ENCODE assay signal across 23 cellular contexts in genomic region chr20:56983813-56984212, GRCh38.
"Had no signal": no experiment of that assay in that cellular context is flagged by ENCODE, and none has a peak within 500 bp of the region (broad histone marks: within the 10 kb centered on the region; RNA-seq: fewer than 3 reads in every experiment).

No MANE protein-coding gene starts in this region.

- H3K4me3 ChIP-seq: dorsolateral prefrontal cortex, gastrocnemius medialis, mucosa of descending colon, prostate gland, right atrium auricular region, sigmoid colon, thoracic aorta, tibial nerve had no signal

- H3K9me3 ChIP-seq: prostate gland had no signal

- H3K27ac ChIP-seq: dorsolateral prefrontal cortex, gastrocnemius medialis, prostate gland, right atrium auricular region, sigmoid colon, thoracic aorta, tibial nerve had no signal

- H3K27me3 ChIP-seq: gastrocnemius medialis, right atrium auricular region had no signal

- H3K4me1 Mint-ChIP-seq: naive B cell; stimulated activated memory B cell treated with anti-CD40 and anti-IgM and Interleukin-4, amounts not matched to agents 10 μg/mL and 1 μg/mL and 100 μg/mL, for 72 hours had no signal

- H3K4me1 ChIP-seq: gastrocnemius medialis, prostate gland, right atrium auricular region, sigmoid colon, tibial nerve had no signal

- ATAC-seq: gastrocnemius medialis; left lobe of liver; mucosa of descending colon; stimulated activated memory B cell treated with anti-CD40 and anti-IgM and Interleukin-4, amounts not matched to agents 10 μg/mL and 1 μg/mL and 100 μg/mL, for 72 hours; stimulated activated naive CD8-positive, alpha-beta T cell treated with anti-CD3 and anti-CD28 coated beads, Interleukin-15, Interleukin-2, amounts not matched to agents 100 U/mL and 50 U/mL, for 24 hours had no signal

- H3K36me3 Mint-ChIP-seq: mesothelial cell of epicardium; stimulated activated memory B cell treated with anti-CD40 and anti-IgM and Interleukin-4, amounts not matched to agents 10 μg/mL and 1 μg/mL and 100 μg/mL, for 72 hours had no signal

- DNase-seq: dorsolateral prefrontal cortex; effector CD4-positive, alpha-beta T cell; gastrocnemius medialis; head of caudate nucleus; kidney; mesenchymal stem cell; mucosa of descending colon; naive B cell; nucleus accumbens; sigmoid colon; stimulated activated CD4-positive, alpha-beta T cell treated with anti-CD3 and anti-CD28 coated beads, Interleukin-2, amount 100 ng/mL, for 24 hours; stimulated activated CD4-positive, alpha-beta T cell treated with anti-CD3 and anti-CD28 coated beads, Interleukin-4, amount 100 ng/mL, for 24 hours; stimulated activated naive CD8-positive, alpha-beta T cell treated with anti-CD3 and anti-CD28 coated beads, Interleukin-15, Interleukin-2, amounts not matched to agents 100 U/mL and 50 U/mL, for 24 hours; substantia nigra had no signal

- H3K27ac Mint-ChIP-seq: mesothelial cell of epicardium; naive B cell; nephron; stimulated activated memory B cell treated with anti-CD40 and anti-IgM and Interleukin-4, amounts not matched to agents 10 μg/mL and 1 μg/mL and 100 μg/mL, for 72 hours had no signal

- FAIRE-seq: colon, kidney had no signal

- H3K36me3 ChIP-seq: gastrocnemius medialis, prostate gland, right atrium auricular region, sigmoid colon, thoracic aorta, tibial nerve had no signal

- H3K4me3 Mint-ChIP-seq: mesothelial cell of epicardium; naive B cell; nephron; stimulated activated memory B cell treated with anti-CD40 and anti-IgM and Interleukin-4, amounts not matched to agents 10 μg/mL and 1 μg/mL and 100 μg/mL, for 72 hours had no signal
